1 cellular context compared by ENCODE assay signal in genomic region chr17:82200743-82201497, GRCh38.
TF ChIP-seq lines count a peak whose summit lies in the region.

No MANE protein-coding gene starts in this region.

TF ChIP-seq in K562, 482 proteins besides CTCF, POLR2A, EP300 and RAD21 (continued from another document and continues in another):
- no peak for TF ChIP-seq PREB (CRISPR knock-in tag; IDR thresholded peaks at IDR 0.05)
- TF ChIP-seq ILK (tag; IDR thresholded peaks at IDR 0.05; ENCODE audit: borderline replicate concordance, low read depth): no peak
- no peak for TF ChIP-seq MYBL2 (IDR thresholded peaks at IDR 0.05; ENCODE audit: low read depth)
- no peak for TF ChIP-seq MYBL2 (CRISPR knock-in tag; IDR thresholded peaks at IDR 0.05; ENCODE audit: borderline replicate concordance)
- no peak for TF ChIP-seq ZNF23 (CRISPR knock-in tag; IDR thresholded peaks at IDR 0.05)
- no peak for TF ChIP-seq CREB3L1 (IDR thresholded peaks at IDR 0.05; ENCODE audit: borderline replicate concordance, low read depth)
- TF ChIP-seq E2F6 (IDR thresholded peaks at IDR 0.05; ENCODE audit: borderline replicate concordance in 1 of 2, extremely low read depth in 1 of 2, insufficient read depth in 1 of 2, insufficient read length in 1 of 2, low read depth in 1 of 2, low read length in 1 of 2, poor library complexity in 1 of 2, severe bottlenecking in 1 of 2): peak in 1 of 2 experiments; percentile 73
- TF ChIP-seq CHD7 (IDR thresholded peaks at IDR 0.05; ENCODE audit: low read depth, low read length): no peak
- TF ChIP-seq ZBTB43 (CRISPR knock-in tag; IDR thresholded peaks at IDR 0.05): no peak
- no peak for TF ChIP-seq RBM14 (IDR thresholded peaks at IDR 0.05; ENCODE audit: borderline replicate concordance, insufficient read depth, low read depth, low read length)
- TF ChIP-seq CBX1 (IDR thresholded peaks at IDR 0.05; ENCODE audit: low read depth): no peak
- TF ChIP-seq E2F5 (CRISPR knock-in tag; IDR thresholded peaks at IDR 0.05): no peak
- TF ChIP-seq CHAMP1 (IDR thresholded peaks at IDR 0.05): no peak
- peak; percentile 29; the same call in 1 of the 2 replicates for TF ChIP-seq DMBX1 (CRISPR knock-in tag; IDR thresholded peaks at IDR 0.05; ENCODE audit: borderline replicate concordance)
- no peak for TF ChIP-seq CREB1 (IDR thresholded peaks at IDR 0.05)
- TF ChIP-seq CREB1 (CRISPR knock-in tag; IDR thresholded peaks at IDR 0.05): no peak
- peak; percentile 48; the same call in 1 of the 2 replicates for TF ChIP-seq MAX (CRISPR knock-in tag; IDR thresholded peaks at IDR 0.05)
- TF ChIP-seq RCOR1 (IDR thresholded peaks at IDR 0.05; ENCODE audit: borderline replicate concordance in 1 of 2, low read depth in 2 of 2, low read length in 2 of 2): peak in 1 of 2 experiments; percentile 90; a peak in 2 of 4 replicates
- no peak for TF ChIP-seq ZNF407 (IDR thresholded peaks at IDR 0.05; ENCODE audit: low read depth)
- TF ChIP-seq FOXA3 (CRISPR knock-in tag; conservative IDR thresholded peaks at IDR 0.05 in 1 of 2, IDR thresholded peaks at IDR 0.05 in 1 of 2): peak; percentile 41 to 57; a peak in 3 of 4 replicates
